1 cellular context compared by ENCODE assay signal in genomic region chr2:15560988-15561573, GRCh38.
TF ChIP-seq lines count a peak whose summit lies in the region.

Gene NBAS, minus strand, starts transcription at chr2:15561334. Its CDS starts 30 bp downstream, at chr2:15561304.

TF ChIP-seq in HepG2, 621 proteins besides CTCF, POLR2A, EP300 and RAD21 (continued from another document and continues in another):
- TF ChIP-seq MTERF4 (CRISPR knock-in tag; IDR thresholded peaks at IDR 0.05), result 0 out of 2 replicates have a peak, but pooled peaks have one; percentile 49
- peak; percentile 49; the same call in 1 of the 2 replicates for TF ChIP-seq RFXAP (CRISPR knock-in tag; IDR thresholded peaks at IDR 0.05; ENCODE audit: borderline replicate concordance)
- 0 out of 2 replicates have a peak, but pooled peaks have one; percentile 38 for TF ChIP-seq ZBTB44 (CRISPR knock-in tag; IDR thresholded peaks at IDR 0.05)
- no peak for TF ChIP-seq ZNF589 (CRISPR knock-in tag; conservative IDR thresholded peaks at IDR 0.05)
- no peak for TF ChIP-seq ZNF841 (CRISPR knock-in tag; IDR thresholded peaks at IDR 0.05; ENCODE audit: borderline replicate concordance)
- no peak for TF ChIP-seq BATF2 (CRISPR knock-in tag; IDR thresholded peaks at IDR 0.05)
- TF ChIP-seq PBX2 (CRISPR knock-in tag; IDR thresholded peaks at IDR 0.05), result no peak
- TF ChIP-seq RERE (CRISPR knock-in tag; IDR thresholded peaks at IDR 0.05; ENCODE audit: low read depth), result no peak
- no peak for TF ChIP-seq PBX3 (CRISPR knock-in tag; IDR thresholded peaks at IDR 0.05; ENCODE audit: borderline replicate concordance)
- no peak; the same call in 1 of the 2 replicates for TF ChIP-seq SP4 (CRISPR knock-in tag; IDR thresholded peaks at IDR 0.05)
- TF ChIP-seq TRIM22 (IDR thresholded peaks at IDR 0.05), result no peak
- TF ChIP-seq FOXO4 (CRISPR knock-in tag; conservative IDR thresholded peaks at IDR 0.05), result no peak
- no peak for TF ChIP-seq RFX1 (IDR thresholded peaks at IDR 0.05)
- TF ChIP-seq DNMT3B (CRISPR knock-in tag; conservative IDR thresholded peaks at IDR 0.05), result peak; percentile 60; the same call in 1 of the 2 replicates
- peak; percentile 52; the same call in 1 of the 2 replicates for TF ChIP-seq ATF2 (CRISPR knock-in tag; IDR thresholded peaks at IDR 0.05)
- peak; percentile 72 for TF ChIP-seq GABPB1 (CRISPR knock-in tag; IDR thresholded peaks at IDR 0.05)
- peak; percentile 89 for TF ChIP-seq ZNF574 (CRISPR knock-in tag; IDR thresholded peaks at IDR 0.05)
- peak; percentile 30; the same call in 1 of the 2 replicates for TF ChIP-seq ATF7-NPFF (CRISPR knock-in tag; IDR thresholded peaks at IDR 0.05; ENCODE audit: low read depth)
- TF ChIP-seq U2AF1 (optimal IDR thresholded peaks at IDR 0.05; ENCODE audit: low read depth, low read length), result no peak
- TF ChIP-seq ZBTB20 (CRISPR knock-in tag; IDR thresholded peaks at IDR 0.05; ENCODE audit: borderline replicate concordance, low read depth), result peak; percentile 66; the same call in 1 of the 2 replicates
- peak; percentile 77 for TF ChIP-seq RXRB (CRISPR knock-in tag; IDR thresholded peaks at IDR 0.05; ENCODE audit: borderline replicate concordance)
- peak; percentile 8; the same call in 1 of the 2 replicates for TF ChIP-seq RARA (CRISPR knock-in tag; IDR thresholded peaks at IDR 0.05)
- TF ChIP-seq ZNF891 (CRISPR knock-in tag; IDR thresholded peaks at IDR 0.05), result no peak
- no peak for TF ChIP-seq ZBTB37 (CRISPR knock-in tag; IDR thresholded peaks at IDR 0.05)
- peak; percentile 75; the same call in 1 of the 2 replicates for TF ChIP-seq NFKBIZ (CRISPR knock-in tag; IDR thresholded peaks at IDR 0.05)
- no peak for TF ChIP-seq ZNF83 (CRISPR knock-in tag; IDR thresholded peaks at IDR 0.05; ENCODE audit: borderline replicate concordance)
- no peak for TF ChIP-seq ZFP36 (IDR thresholded peaks at IDR 0.05; ENCODE audit: borderline replicate concordance, low read depth, low read length, partially characterized antibody)
- peak; percentile 92 for TF ChIP-seq IRF2 (CRISPR knock-in tag; IDR thresholded peaks at IDR 0.05)
- no peak for TF ChIP-seq SMAD1 (CRISPR knock-in tag; IDR thresholded peaks at IDR 0.05; ENCODE audit: borderline replicate concordance, low read depth)
- no peak for TF ChIP-seq FOXO1 (CRISPR knock-in tag; IDR thresholded peaks at IDR 0.05)
- TF ChIP-seq SMAD9 (CRISPR knock-in tag; IDR thresholded peaks at IDR 0.05), result no peak
- TF ChIP-seq ZBTB49 (CRISPR knock-in tag; IDR thresholded peaks at IDR 0.05; ENCODE audit: borderline replicate concordance), result peak; percentile 36; the same call in 1 of the 2 replicates
- no peak for TF ChIP-seq ZSCAN30 (CRISPR knock-in tag; IDR thresholded peaks at IDR 0.05)
